In the genomic region with DNA sequence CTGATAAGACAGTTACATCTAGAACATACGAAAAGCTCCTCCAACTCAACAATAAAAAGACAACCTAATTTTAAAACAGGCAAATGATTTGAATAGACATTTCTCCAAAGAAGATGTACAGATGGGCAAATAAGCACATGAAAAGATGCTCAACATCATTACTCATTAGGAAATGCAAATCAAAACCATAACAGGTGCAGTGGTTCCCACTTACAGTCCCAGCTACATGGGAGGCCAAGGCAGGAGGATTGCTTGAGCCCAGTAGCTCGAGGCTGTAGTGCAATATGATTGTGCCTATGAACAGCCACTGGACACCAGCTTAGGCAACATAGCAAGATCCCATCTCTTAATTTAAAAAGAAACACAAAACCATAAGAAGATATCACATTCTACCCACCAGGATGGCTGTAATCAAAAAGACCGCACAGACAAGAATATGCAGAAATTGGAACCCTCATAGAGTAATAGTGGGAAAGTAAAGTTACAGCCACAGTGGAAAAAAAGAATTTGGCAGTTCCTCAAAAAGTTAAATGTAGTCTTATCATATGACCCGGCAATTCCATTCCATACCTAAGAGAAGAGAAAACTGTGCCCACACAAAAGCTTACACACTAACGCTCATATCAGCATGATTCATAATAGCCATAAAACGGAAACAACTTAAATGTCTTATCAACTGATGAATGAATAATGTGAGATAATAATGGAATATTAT, we compare ENCODE assay signal across 1 cellular context.
TF ChIP-seq lines count a peak whose summit lies in the region.

No MANE protein-coding gene starts in this region.

TF ChIP-seq in HepG2, 621 proteins besides CTCF, POLR2A, EP300 and RAD21:
- TF ChIP-seq ZFYVE20 (CRISPR knock-in tag; IDR thresholded peaks at IDR 0.05; ENCODE audit: borderline replicate concordance, low read depth) (no peak), THAP7 (CRISPR knock-in tag; IDR thresholded peaks at IDR 0.05) (no peak), TBL1XR1 (IDR thresholded peaks at IDR 0.05; ENCODE audit: borderline replicate concordance, low read length, partially characterized antibody) (no peak), ISL2 (CRISPR knock-in tag; IDR thresholded peaks at IDR 0.05) (no peak), MEIS2 (CRISPR knock-in tag; IDR thresholded peaks at IDR 0.05) (no peak), RAD51 (IDR thresholded peaks at IDR 0.05; ENCODE audit: borderline replicate concordance) (no peak), KDM5B (CRISPR knock-in tag; IDR thresholded peaks at IDR 0.05; ENCODE audit: borderline replicate concordance) (no peak), ZNF563 (CRISPR knock-in tag; IDR thresholded peaks at IDR 0.05) (no peak), NCOA1 (CRISPR knock-in tag; IDR thresholded peaks at IDR 0.05) (no peak)
- TF ChIP-seq, protein P1, sequence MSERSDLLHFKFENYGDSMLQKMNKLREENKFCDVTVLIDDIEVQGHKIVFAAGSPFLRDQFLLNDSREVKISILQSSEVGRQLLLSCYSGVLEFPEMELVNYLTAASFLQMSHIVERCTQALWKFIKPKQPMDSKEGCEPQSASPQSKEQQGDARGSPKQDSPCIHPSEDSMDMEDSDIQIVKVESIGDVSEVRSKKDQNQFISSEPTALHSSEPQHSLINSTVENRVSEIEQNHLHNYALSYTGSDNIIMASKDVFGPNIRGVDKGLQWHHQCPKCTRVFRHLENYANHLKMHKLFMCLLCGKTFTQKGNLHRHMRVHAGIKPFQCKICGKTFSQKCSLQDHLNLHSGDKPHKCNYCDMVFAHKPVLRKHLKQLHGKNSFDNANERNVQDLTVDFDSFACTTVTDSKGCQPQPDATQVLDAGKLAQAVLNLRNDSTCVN (CRISPR knock-in tag; IDR thresholded peaks at IDR 0.05; ENCODE audit: borderline replicate concordance) = no peak
